Comparison of ENCODE assay signal across 23 cellular contexts in genomic region chrX:130321550-130321949, GRCh38. TPM values are rescaled to one million over a fixed set of nuclear protein-coding genes. Genes with fewer than 3 reads are reported as not detected.
DNase-seq lines count a peak whose midpoint lies in the region; ATAC-seq, FAIRE-seq and TF ChIP-seq lines count a peak whose summit lies in the region.
"Had no signal": no experiment of that assay in that cellular context is flagged by ENCODE, and none has a peak within 500 bp of the region (broad histone marks: within the 10 kb centered on the region; RNA-seq: fewer than 3 reads in every experiment).

No MANE protein-coding gene starts in this region.

- DNase-seq in GM18507 (ENCODE audit: extremely low spot score, insufficient read length, low read depth) = no peak
- DNase-seq in progenitor cell of endocrine pancreas (ENCODE audit: low spot score, unreplicated experiment) = no peak
- no peak for DNase-seq in medulla oblongata (ENCODE audit: extremely low spot score)
- no peak for DNase-seq in trophoblast cell
- DNase-seq: activated CD4-positive, alpha-beta T cell treated with anti-CD3 and anti-CD28 coated beads, Interleukin-2, amount 50 U/mL, for 4 hours; activated naive CD4-positive, alpha-beta T cell treated with anti-CD3 and anti-CD28 coated beads for 36 hours; activated T-cell treated with anti-CD3 and anti-CD28 coated beads, Interleukin-2, amount 50 U/mL, for 1 hour; CD8-positive, alpha-beta T cell; cerebellar nuclear complex; DMS79 treated with DMSO at 0.1 percent for 48 hours; Kasumi-1; mesenchymal stem cell; NCI-H1417; testis had no signal

- H4K12ac ChIP-seq in trophoblast cell (ENCODE audit: low read depth, low read length) = no peak overlapping the region

- H3K23ac ChIP-seq in trophoblast cell (ENCODE audit: low read length) = no peak overlapping the region

- H3K4me1 ChIP-seq in trophoblast cell (ENCODE audit: control insufficient read depth in 1 of 2, insufficient read depth in 2 of 2, low read length in 2 of 2) = no peaks in the 10 kb centered on the region
- H3K4me1 ChIP-seq: ascending aorta, testis had no signal

- no peaks in the 10 kb centered on the region for H3K4me1 Mint-ChIP-seq in progenitor cell of endocrine pancreas (ENCODE audit: low read depth)
- H3K4me1 Mint-ChIP-seq: GM23338, neural crest cell had no signal

- no peak overlapping the region for H3K27ac Mint-ChIP-seq in progenitor cell of endocrine pancreas
- H3K27ac Mint-ChIP-seq: activated naive CD4-positive, alpha-beta T cell treated with anti-CD3 and anti-CD28 coated beads for 36 hours; CD8-positive, alpha-beta T cell; GM23338 had no signal

- H2BK12ac ChIP-seq in trophoblast cell (ENCODE audit: low read length) = no peak overlapping the region

- H3K27ac ChIP-seq in trophoblast cell (ENCODE audit: low read depth, low read length) = no peak overlapping the region
- H3K27ac ChIP-seq: ascending aorta, testis had no signal

- H4K91ac ChIP-seq in trophoblast cell (ENCODE audit: low read depth, low read length) = no peak overlapping the region

- H3K18ac ChIP-seq in trophoblast cell (ENCODE audit: low read length) = no peak overlapping the region

- no peaks in the 10 kb centered on the region for H3K9me3 ChIP-seq in trophoblast cell (ENCODE audit: insufficient read depth, low read depth, low read length)
- H3K9me3 ChIP-seq: ascending aorta, testis had no signal

- peak; percentile 82 for FAIRE-seq in GM18507 (lab: Jason Lieb, UNC)
- FAIRE-seq: keratinocyte, TTC549 had no signal

- no peak overlapping the region for H3K9ac ChIP-seq in trophoblast cell (ENCODE audit: low read length)

- no peak overlapping the region for H2AK5ac ChIP-seq in trophoblast cell (ENCODE audit: low read length)

- H3K9me3 Mint-ChIP-seq in progenitor cell of endocrine pancreas (ENCODE audit: low read depth) = peaks cover 22% of the 10 kb centered on the region
- H3K9me3 Mint-ChIP-seq: CD8-positive, alpha-beta T cell had no signal

- H3K4me3 ChIP-seq in trophoblast cell (ENCODE audit: low read depth, low read length) = no peak overlapping the region
- H3K4me3 ChIP-seq: ascending aorta, GM23338, testis had no signal

- no CpG with 5 or more reads among the region's 2 CpGs for WGBS in trophoblast cell (ENCODE audit: extremely low coverage, insufficient coverage, insufficient read length)

- H3K36me3 ChIP-seq in trophoblast cell (ENCODE audit: control insufficient read depth in 1 of 2, insufficient read depth in 2 of 2, low read length in 2 of 2) = no peaks in the 10 kb centered on the region
- H3K36me3 ChIP-seq: ascending aorta had no signal

- no peak for TF ChIP-seq CTCF in progenitor cell of endocrine pancreas (IDR thresholded peaks at IDR 0.05; ENCODE audit: unreplicated experiment)

- H3K36me3 Mint-ChIP-seq in progenitor cell of endocrine pancreas (ENCODE audit: insufficient read depth) = no peaks in the 10 kb centered on the region
- H3K36me3 Mint-ChIP-seq: CD8-positive, alpha-beta T cell had no signal

- H4K8ac ChIP-seq in trophoblast cell (ENCODE audit: low read depth, low read length) = no peak overlapping the region

- H3K14ac ChIP-seq in trophoblast cell (ENCODE audit: low read length) = no peak overlapping the region

- H2BK120ac ChIP-seq in trophoblast cell (ENCODE audit: insufficient read depth, low read length, poor library complexity) = no peak overlapping the region

- H3K79me2 ChIP-seq in trophoblast cell (ENCODE audit: control insufficient read depth, insufficient read depth, low read length, poor library complexity) = no peaks in the 10 kb centered on the region

- H3K4ac ChIP-seq in trophoblast cell (ENCODE audit: low read depth, low read length) = no peak overlapping the region

- no peak overlapping the region for H2AFZ ChIP-seq in trophoblast cell (ENCODE audit: insufficient read depth, low read length, poor library complexity)
- H2AFZ ChIP-seq: GM23338 had no signal

- H3K4me3 Mint-ChIP-seq in progenitor cell of endocrine pancreas (ENCODE audit: low read depth) = no peak overlapping the region
- H3K4me3 Mint-ChIP-seq: activated naive CD4-positive, alpha-beta T cell treated with anti-CD3 and anti-CD28 coated beads for 36 hours; CD8-positive, alpha-beta T cell; GM23338; neural crest cell had no signal

- no peaks in the 10 kb centered on the region for H3K79me1 ChIP-seq in trophoblast cell (ENCODE audit: low read length)

- H2BK5ac ChIP-seq in trophoblast cell (ENCODE audit: low read depth, low read length, poor library complexity) = no peak overlapping the region

- no peaks in the 10 kb centered on the region for H3K27me3 ChIP-seq in trophoblast cell (ENCODE audit: insufficient read depth, low read length)
- H3K27me3 ChIP-seq: ascending aorta, testis had no signal

- ATAC-seq in GM21360 (IDR thresholded peaks at IDR 0.05; ENCODE audit: unreplicated experiment) (peak; percentile 77), HG02852 (IDR thresholded peaks at IDR 0.05; ENCODE audit: unreplicated experiment) (peak; percentile 68), HG03558 (IDR thresholded peaks at IDR 0.05; ENCODE audit: extremely low read depth, unreplicated experiment) (peak; percentile 73), HG02642 (IDR thresholded peaks at IDR 0.05; ENCODE audit: poor library complexity, unreplicated experiment) (no peak)
- ATAC-seq: CD8-positive, alpha-beta T cell; GM23338 had no signal

- peaks cover 4% of the 10 kb centered on the region for H3K27me3 Mint-ChIP-seq in progenitor cell of endocrine pancreas

- H3K4me2 ChIP-seq in trophoblast cell (ENCODE audit: low read length) = no peak overlapping the region
- H3K4me2 ChIP-seq: GM23338 had no signal

RNA-seq across cellular contexts. Expression of gene SLC25A14, which starts 18.2 kb away (rescaled TPM):
- total RNA-seq in progenitor cell of endocrine pancreas = 30.5 and 34.4 TPM in 2 replicates
- 9.7 and 10.6 TPM in 2 replicates for polyA plus RNA-seq in trophoblast cell (2013)

RNA-seq across cellular contexts. Expression of gene ZNF280C, which starts 52.9 kb away (rescaled TPM):
- 15.0 and 16.2 TPM in 2 replicates for total RNA-seq in progenitor cell of endocrine pancreas
- 3.1 and 3.4 TPM in 2 replicates for polyA plus RNA-seq in trophoblast cell (2013)
